Comparison of ENCODE assay signal across 22 cellular contexts in the genomic region with DNA sequence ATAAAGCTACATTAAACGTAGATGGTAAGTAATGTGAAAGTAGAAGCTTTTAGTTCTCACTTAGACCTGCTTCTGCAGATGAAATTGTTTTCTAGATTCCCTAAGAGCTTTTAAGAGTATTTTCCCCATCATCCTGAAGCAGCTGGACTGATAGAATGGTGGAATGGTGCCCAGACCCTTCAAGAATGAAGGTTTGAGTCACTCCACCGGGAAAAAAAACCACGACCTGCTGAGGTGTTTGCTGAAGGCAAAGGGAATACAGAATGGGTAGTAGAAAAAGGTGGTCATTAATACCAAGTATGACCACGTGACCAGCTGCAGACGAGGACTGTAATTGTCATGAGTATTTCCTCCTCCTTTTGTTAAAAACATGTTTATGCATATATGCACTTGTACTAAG.
"Had no signal": no experiment of that assay in that cellular context is flagged by ENCODE, and none has a peak within 500 bp of the region (broad histone marks: within the 10 kb centered on the region; RNA-seq: fewer than 3 reads in every experiment).

No MANE protein-coding gene starts in this region.

- H3K27ac ChIP-seq: coronary artery, gastroesophageal sphincter, parathyroid adenoma, sigmoid colon, transverse colon, uterus, WERI-Rb-1 had no signal

- ATAC-seq: activated CD8-positive, alpha-beta T cell treated with anti-CD3 and anti-CD28 coated beads, Interleukin-2, amount 10 ng/mL, durations not matched to agents 7 days and 5 days; activated naive CD8-positive, alpha-beta T cell treated with anti-CD3 and anti-CD28 coated beads, Interleukin-2, amount 50 U/mL, for 24 hours; gastroesophageal sphincter; left cardiac atrium; stimulated activated naive B cell treated with anti-CD40 and anti-IgM and Interleukin-4, amounts not matched to agents 10 μg/mL and 1 μg/mL and 100 μg/mL, for 72 hours had no signal

- H3K27me3 ChIP-seq: esophagus squamous epithelium, gastroesophageal sphincter, sigmoid colon, transverse colon, uterus had no signal

- H3K4me1 ChIP-seq: gastroesophageal sphincter, parathyroid adenoma, sigmoid colon, transverse colon, uterus had no signal

- DNase-seq: activated CD4-positive, alpha-beta T cell treated with anti-CD3 and anti-CD28 coated beads for 1 hour; activated CD4-positive, alpha-beta T cell treated with anti-CD3 and anti-CD28 coated beads, Interleukin-2, amount 50 U/mL, for 1 hour; activated CD8-positive, alpha-beta T cell treated with anti-CD3 and anti-CD28 coated beads, Interleukin-2, amount 10 ng/mL, durations not matched to agents 7 days and 5 days; activated gamma-delta T cell; activated naive CD4-positive, alpha-beta T cell treated with anti-CD3 and anti-CD28 coated beads, Interleukin-2, amount 50 U/mL, for 16 hours; activated naive CD8-positive, alpha-beta T cell treated with anti-CD3 and anti-CD28 coated beads, Interleukin-2, amount 50 U/mL, for 24 hours; cerebellar nuclear complex; esophagus squamous epithelium; hypothalamus; left cardiac atrium; mesenchymal stem cell; sigmoid colon; stimulated activated CD4-positive, alpha-beta T cell treated with anti-CD3 and anti-CD28 coated beads, Interleukin-2, amount 100 ng/mL, for 48 hours; stimulated activated CD8-positive, alpha-beta memory T cell treated with anti-CD3 and anti-CD28 coated beads, Interleukin-4, amount 100 ng/mL, for 48 hours; stimulated activated naive B cell treated with anti-CD40 and anti-IgM and Interleukin-4, amounts not matched to agents 10 μg/mL and 1 μg/mL and 100 μg/mL, for 72 hours; transverse colon; uterus; WERI-Rb-1 had no signal

- H3K4me3 ChIP-seq: coronary artery, esophagus squamous epithelium, gastroesophageal sphincter, sigmoid colon, smooth muscle cell, transverse colon, uterus had no signal
